Comparison of ENCODE assay signal across 8 cellular contexts in the genomic region with DNA sequence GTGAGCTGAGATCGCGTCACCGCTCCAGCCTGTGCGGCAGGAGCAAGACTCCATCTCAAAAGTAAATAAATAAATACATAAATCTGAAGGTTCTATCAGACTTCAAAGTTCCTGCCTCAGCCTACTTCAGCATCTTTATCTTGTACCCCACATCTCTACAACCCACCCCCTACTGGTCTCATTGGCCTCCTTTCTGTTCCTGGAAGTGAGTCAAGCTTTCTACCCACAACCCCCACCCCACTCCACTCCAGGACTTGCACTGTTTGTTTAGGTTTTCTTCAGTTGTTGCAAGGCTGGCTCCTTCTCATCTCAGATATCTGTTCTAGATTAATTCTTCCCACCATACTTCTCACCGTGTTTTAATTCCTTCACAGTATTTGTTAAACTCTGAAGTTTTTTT. TPM values are rescaled to one million over a fixed set of nuclear protein-coding genes. Genes with fewer than 3 reads are reported as not detected.
DNase-seq lines count a peak whose midpoint lies in the region; ATAC-seq and TF ChIP-seq lines count a peak whose summit lies in the region.

No MANE protein-coding gene starts in this region.

- ATAC-seq in central memory CD8-positive, alpha-beta T cell (replicated peaks; ENCODE audit: extremely low read depth, poor library complexity, severe bottlenecking), result peak; percentile 9
- ATAC-seq in naive thymus-derived CD8-positive, alpha-beta T cell, result peak; percentile 9 to 15
- no peak for ATAC-seq in HG02870 (IDR thresholded peaks at IDR 0.05; ENCODE audit: unreplicated experiment)

- TF ChIP-seq CTCF in vagina (IDR thresholded peaks at IDR 0.05), result no peak

- H3K27ac ChIP-seq in vagina, result peak overlapping the region; percentile 85

- POLR2A ChIA-PET in naive thymus-derived CD8-positive, alpha-beta T cell (lab: Charles Lee), result interaction anchor here (1.0 to 1.6 kb wide), 5 partner anchors 11 to 154 kb away, joined by 3 to 8 read pairs (median 5); a partner anchor contains a TSS

- TF ChIP-seq POLR2A in vagina (IDR thresholded peaks at IDR 0.05), result no peak

- DNase-seq in NCI-H1092 treated with DMSO at 0.1 percent for 48 hours (lab: John Stamatoyannopoulos, UW) (peak; percentile 56), NCI-H1092 (lab: John Stamatoyannopoulos, UW) (no peak), SW480 (ENCODE audit: low spot score) (peak; percentile 11), vagina (ENCODE audit: extremely low spot score in 2 of 2) (no peak), retina (no peak)
- no peak for DNase-seq in central memory CD8-positive, alpha-beta T cell (ENCODE audit: low spot score in 2 of 2)
- DNase-seq in naive thymus-derived CD8-positive, alpha-beta T cell, result peak in 4 of 10 donors; percentile 12 to 67 (median 28)

- peaks cover 2 to 14% of the 10 kb centered on the region in 2 donors for H3K36me3 ChIP-seq in vagina

- H3K4me1 Mint-ChIP-seq in central memory CD8-positive, alpha-beta T cell, result peaks cover 26% of the 10 kb centered on the region
- peaks cover 16 to 41% (median 31%) of the 10 kb centered on the region in 4 donors for H3K4me1 Mint-ChIP-seq in naive thymus-derived CD8-positive, alpha-beta T cell

- H3K36me3 Mint-ChIP-seq in central memory CD8-positive, alpha-beta T cell (ENCODE audit: insufficient read depth), result peaks cover 30% of the 10 kb centered on the region
- peaks cover 3 to 34% (median 3%) of the 10 kb centered on the region in 3 donors for H3K36me3 Mint-ChIP-seq in naive thymus-derived CD8-positive, alpha-beta T cell

- no peaks in the 10 kb centered on the region for H3K27me3 Mint-ChIP-seq in central memory CD8-positive, alpha-beta T cell
- H3K27me3 Mint-ChIP-seq in naive thymus-derived CD8-positive, alpha-beta T cell, result no peaks in the 10 kb centered on the region

- H3K9me3 ChIP-seq in vagina, result no peaks in the 10 kb centered on the region

- intact Hi-C loops in vagina (cut with DNase I), result no loop called here

- H3K9me3 Mint-ChIP-seq in central memory CD8-positive, alpha-beta T cell, result no peaks in the 10 kb centered on the region
- peaks cover 0 to 4% (median 0%) of the 10 kb centered on the region in 9 donors for H3K9me3 Mint-ChIP-seq in naive thymus-derived CD8-positive, alpha-beta T cell

- H3K4me3 Mint-ChIP-seq in central memory CD8-positive, alpha-beta T cell, result peak overlapping the region; percentile 98
- peak overlapping the region; percentile 93 to 99 (median 98) for H3K4me3 Mint-ChIP-seq in naive thymus-derived CD8-positive, alpha-beta T cell

- H3K27me3 ChIP-seq in vagina, result no peaks in the 10 kb centered on the region

- H3K4me1 ChIP-seq in vagina, result peaks cover 31% of the 10 kb centered on the region

- H3K27ac Mint-ChIP-seq in central memory CD8-positive, alpha-beta T cell (ENCODE audit: low read depth), result peak overlapping the region; percentile 94
- peak overlapping the region; percentile 95 to 99 (median 97) for H3K27ac Mint-ChIP-seq in naive thymus-derived CD8-positive, alpha-beta T cell

- H3K4me3 ChIP-seq in vagina, result peak overlapping the region; percentile 68 to 95

RNA-seq across cellular contexts. Expression of a gene that starts 0.7 kb away (rescaled TPM):
- 100 to 1,000 TPM in 1 of 2 experiments, 10 to 100 TPM in 1; 100.0 to 103 TPM for total RNA-seq in naive thymus-derived CD8-positive, alpha-beta T cell
- 10 to 100 TPM; 38.1 to 60.1 (median 52.0) TPM for polyA plus RNA-seq in naive thymus-derived CD8-positive, alpha-beta T cell
- 49.6 TPM for total RNA-seq in vagina

RNA-seq across cellular contexts. Expression of a gene that starts 10.9 kb away (rescaled TPM):
- 10 to 100 TPM; 64.1 to 74.5 TPM for total RNA-seq in naive thymus-derived CD8-positive, alpha-beta T cell
- polyA plus RNA-seq in naive thymus-derived CD8-positive, alpha-beta T cell, result 10 to 100 TPM; 29.6 to 32.0 (median 30.2) TPM
- total RNA-seq in vagina, result 50.6 TPM

RNA-seq across cellular contexts. Expression of a gene that starts 23.7 kb away (rescaled TPM):
- total RNA-seq in naive thymus-derived CD8-positive, alpha-beta T cell, result 10 to 100 TPM; 43.0 to 48.8 TPM
- 10 to 100 TPM; 22.9 to 30.5 (median 25.6) TPM for polyA plus RNA-seq in naive thymus-derived CD8-positive, alpha-beta T cell
- 11.5 TPM for total RNA-seq in vagina

Comparison
In these comparisons a context has a peak if more than half of its experiments do, and no peak if none do; other contexts are left out.
1. DNase-seq: peak in NCI-H1092 treated with DMSO at 0.1 percent for 48 hours (single experiment) and SW480 (single experiment); none in NCI-H1092 (single experiment), central memory CD8-positive, alpha-beta T cell (0 of 2), vagina (0 of 2) and retina (single experiment).